1 cellular context compared by ENCODE assay signal in genomic region chr19:41422955-41423354, GRCh38.
A peak's percentile ranks its signal among the peaks of the same experiment; 100 is the strongest.
TF ChIP-seq lines count a peak whose summit lies in the region.

No MANE protein-coding gene starts in this region.

TF ChIP-seq in HepG2, 621 proteins besides CTCF, POLR2A, EP300 and RAD21:
- no peak for TF ChIP-seq ZKSCAN8 (CRISPR knock-in tag; IDR thresholded peaks at IDR 0.05; ENCODE audit: borderline replicate concordance)
- TF ChIP-seq ATF7 (IDR thresholded peaks at IDR 0.05) = no peak
- no peak for TF ChIP-seq ATF7 (CRISPR knock-in tag; IDR thresholded peaks at IDR 0.05)
- TF ChIP-seq ZBTB38 (CRISPR knock-in tag; IDR thresholded peaks at IDR 0.05) = 0 out of 2 replicates have a peak, but pooled peaks have one; percentile 2
